In the genomic region with DNA sequence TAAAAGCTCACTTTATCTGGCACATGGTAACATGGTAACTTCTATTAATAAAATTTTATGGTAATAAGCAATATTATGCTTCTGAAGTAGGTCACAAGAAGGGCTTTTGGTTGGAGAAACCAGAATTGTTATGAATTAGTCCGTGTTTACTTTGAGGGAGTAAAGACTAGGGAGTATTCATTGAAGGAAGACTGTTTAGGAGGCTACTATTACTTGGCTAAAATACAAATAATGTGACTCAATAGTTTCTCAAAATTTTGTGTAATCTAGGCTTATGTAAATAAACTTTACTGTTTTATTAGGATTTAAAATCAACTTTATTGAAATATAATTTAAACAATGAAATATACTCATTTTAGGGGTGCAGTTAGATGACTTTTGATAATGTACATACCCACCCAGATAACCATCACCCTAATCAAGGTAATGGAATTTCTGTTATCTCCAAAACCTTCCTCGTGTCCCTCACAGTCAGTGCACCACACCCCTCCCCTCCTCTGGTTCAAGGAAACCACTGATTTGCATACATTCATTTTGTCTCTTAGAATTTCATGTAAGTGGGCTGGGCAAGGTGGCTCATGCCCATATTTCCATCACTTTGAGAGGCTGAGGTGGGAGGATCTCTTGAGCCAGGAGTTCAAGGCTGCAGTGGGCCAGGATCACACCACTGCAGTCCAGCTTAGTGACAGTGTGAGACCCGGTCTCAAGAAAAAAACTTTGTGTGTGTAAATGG, we compare ENCODE assay signal across 15 cellular contexts. TPM values are rescaled to one million over a fixed set of nuclear protein-coding genes. Genes with fewer than 3 reads are reported as not detected.
DNase-seq lines count a peak whose midpoint lies in the region; ATAC-seq, FAIRE-seq and TF ChIP-seq lines count a peak whose summit lies in the region.
"Had no signal": no experiment of that assay in that cellular context is flagged by ENCODE, and none has a peak within 500 bp of the region (broad histone marks: within the 10 kb centered on the region; RNA-seq: fewer than 3 reads in every experiment).

No MANE protein-coding gene starts in this region.

- no peak overlapping the region for H3K4me3 Mint-ChIP-seq in activated CD8-positive, alpha-beta memory T cell treated with anti-CD3 and anti-CD28 coated beads, Interleukin-2, amount 10 ng/mL, durations not matched to agents 7 days and 5 days
- H3K4me3 Mint-ChIP-seq in GM23338, result no peak overlapping the region
- H3K4me3 Mint-ChIP-seq: activated T-cell treated with anti-CD3 and anti-CD28 coated beads, Interleukin-2, amount 50 U/mL, for 72 hours had no signal

- intact Hi-C loops in pancreas (cut with DNase I), result no loop called here
- intact Hi-C loops in gastrocnemius medialis (cut with DNase I; ENCODE audit: low total_unique reads), result no loop called here

- H3K27me3 Mint-ChIP-seq in activated CD8-positive, alpha-beta memory T cell treated with anti-CD3 and anti-CD28 coated beads, Interleukin-2, amount 10 ng/mL, durations not matched to agents 7 days and 5 days, result no peaks in the 10 kb centered on the region
- H3K27me3 Mint-ChIP-seq in GM23338 (ENCODE audit: insufficient read depth, low read depth, poor library complexity), result peaks cover 1% of the 10 kb centered on the region

- H3K9me2 ChIP-seq in Loucy (replicated peaks; ENCODE audit: low read depth, low read length) (no peaks in the 10 kb centered on the region), GM23338 (ENCODE audit: insufficient read depth) (no peaks in the 10 kb centered on the region)

- no peaks in the 10 kb centered on the region for H3K36me3 ChIP-seq in Loucy (ENCODE audit: insufficient read depth, low read length)
- no peaks in the 10 kb centered on the region for H3K36me3 ChIP-seq in pancreas
- no peaks in the 10 kb centered on the region for H3K36me3 ChIP-seq in gastrocnemius medialis
- H3K36me3 ChIP-seq in GM23338 (ENCODE audit: insufficient read depth), result no peaks in the 10 kb centered on the region
- H3K36me3 ChIP-seq: gastroesophageal sphincter, ovary had no signal

- no peak for DNase-seq in activated CD8-positive, alpha-beta memory T cell treated with anti-CD3 and anti-CD28 coated beads, Interleukin-2, amount 10 ng/mL, durations not matched to agents 7 days and 5 days
- DNase-seq in activated CD8-positive, alpha-beta memory T cell treated with anti-CD3 and anti-CD28 coated beads, Interleukin-2, amount 50 U/mL, for 48 hours, result no peak
- DNase-seq in choroid plexus epithelial cell (ENCODE audit: low read depth) (peak; percentile 23), pancreas (no peak), gastrocnemius medialis (no peak), GM23338 (ENCODE audit: low spot score) (no peak)
- DNase-seq: activated T-cell treated with anti-CD3 and anti-CD28 coated beads, Interleukin-2, amount 50 U/mL, for 72 hours; DMS153; MV-4-11; ovary had no signal

- TF ChIP-seq CTCF in Loucy (conservative IDR thresholded peaks at IDR 0.05; ENCODE audit: low read length) (no peak), choroid plexus epithelial cell (conservative IDR thresholded peaks at IDR 0.05; ENCODE audit: low read depth, low read length) (no peak), pancreas (IDR thresholded peaks at IDR 0.05) (no peak), gastrocnemius medialis (IDR thresholded peaks at IDR 0.05 in 4 of 5, conservative IDR thresholded peaks at IDR 0.05 in 1 of 5) (no peak), GM23338 (conservative IDR thresholded peaks at IDR 0.05; ENCODE audit: low read depth in 2 of 2) (no peak)

- peak overlapping the region; percentile 43 for H3K27ac Mint-ChIP-seq in activated CD8-positive, alpha-beta memory T cell treated with anti-CD3 and anti-CD28 coated beads, Interleukin-2, amount 10 ng/mL, durations not matched to agents 7 days and 5 days
- no peak overlapping the region for H3K27ac Mint-ChIP-seq in GM23338
- H3K27ac Mint-ChIP-seq: activated T-cell treated with anti-CD3 and anti-CD28 coated beads, Interleukin-2, amount 50 U/mL, for 72 hours had no signal

- in situ Hi-C loops in gastrocnemius medialis (cut with MboI; ENCODE audit: low sequenced_read_pairs in 4 of 4), result loop anchor here in 1 of 4 donors (10.0 kb wide), 1 partner anchor 78 kb away; no protein-coding TSS in a partner anchor

- H2AFZ ChIP-seq in Loucy (ENCODE audit: low read length) (no peak overlapping the region), GM23338 (no peak overlapping the region)

- peaks cover 15% of the 10 kb centered on the region for H3K4me1 ChIP-seq in Loucy (ENCODE audit: insufficient read depth, low read length, poor library complexity, severe bottlenecking)
- peaks cover 7 to 18% (median 15%) of the 10 kb centered on the region in 3 donors for H3K4me1 ChIP-seq in pancreas
- peaks cover 51 to 60% of the 10 kb centered on the region in 2 donors for H3K4me1 ChIP-seq in gastrocnemius medialis
- 0 out of 2 replicates have a peak, but pooled peaks cover 7% of the 10 kb centered on the region for H3K4me1 ChIP-seq in GM23338 (ENCODE audit: insufficient read depth)

- H3K4me2 ChIP-seq in Loucy (ENCODE audit: low read depth, low read length, poor library complexity, severe bottlenecking) (peak overlapping the region; percentile 35), GM23338 (no peak overlapping the region)

- ATAC-seq in activated CD8-positive, alpha-beta memory T cell treated with anti-CD3 and anti-CD28 coated beads, Interleukin-2, amount 10 ng/mL, durations not matched to agents 7 days and 5 days, result no peak
- ATAC-seq in pancreas, result no peak
- ATAC-seq in gastrocnemius medialis, result no peak
- ATAC-seq in HG02870 (IDR thresholded peaks at IDR 0.05; ENCODE audit: unreplicated experiment), result no peak
- no peak for ATAC-seq in GM23338
- ATAC-seq: activated T-cell treated with anti-CD3 and anti-CD28 coated beads, Interleukin-2, amount 50 U/mL, for 72 hours; gastroesophageal sphincter had no signal

- peak; percentile 45 for FAIRE-seq in pancreas (lab: Jason Lieb, UNC)
- FAIRE-seq: astrocyte had no signal

- H3K9me3 ChIP-seq in Loucy (ENCODE audit: insufficient read depth, low read depth, low read length) (no peaks in the 10 kb centered on the region), pancreas (no peaks in the 10 kb centered on the region), gastrocnemius medialis (no peaks in the 10 kb centered on the region)
- H3K9me3 ChIP-seq: gastroesophageal sphincter, ovary had no signal

- H3K36me3 Mint-ChIP-seq in activated CD8-positive, alpha-beta memory T cell treated with anti-CD3 and anti-CD28 coated beads, Interleukin-2, amount 10 ng/mL, durations not matched to agents 7 days and 5 days, result peaks cover 50% of the 10 kb centered on the region
- peaks cover 11% of the 10 kb centered on the region; the same call in 2 of the 3 replicates for H3K36me3 Mint-ChIP-seq in GM23338 (ENCODE audit: low read depth)

- no peak for TF ChIP-seq POLR2A in gastrocnemius medialis (IDR thresholded peaks at IDR 0.05)

- no peaks in the 10 kb centered on the region for H3K9me3 Mint-ChIP-seq in activated CD8-positive, alpha-beta memory T cell treated with anti-CD3 and anti-CD28 coated beads, Interleukin-2, amount 10 ng/mL, durations not matched to agents 7 days and 5 days (ENCODE audit: low read depth)
- H3K9me3 Mint-ChIP-seq in GM23338, result no peaks in the 10 kb centered on the region
- H3K9me3 Mint-ChIP-seq: activated T-cell treated with anti-CD3 and anti-CD28 coated beads, Interleukin-2, amount 50 U/mL, for 72 hours had no signal

- no peak overlapping the region for H3K27ac ChIP-seq in pancreas
- peak overlapping the region in 1 of 4 donors; percentile 55 for H3K27ac ChIP-seq in gastrocnemius medialis
- H3K27ac ChIP-seq in GM23338 (ENCODE audit: low read depth), result no peak overlapping the region
- H3K27ac ChIP-seq: gastroesophageal sphincter, ovary, skin epidermis had no signal

- H3F3A ChIP-seq in Loucy (ENCODE audit: low read depth), result no peaks in the 10 kb centered on the region
- 0 out of 2 replicates have a peak, but pooled peaks cover 3% of the 10 kb centered on the region for H3F3A ChIP-seq in GM23338 (replicated peaks; ENCODE audit: low read depth)

- CTCF ChIA-PET in activated CD8-positive, alpha-beta memory T cell treated with anti-CD3 and anti-CD28 coated beads, Interleukin-2, amount 10 ng/mL, durations not matched to agents 7 days and 5 days (lab: Charles Lee), result interaction anchor here (0.7 kb wide), 1 partner anchor 53 kb away, joined by 3 read pairs; no protein-coding TSS in a partner anchor

- WGBS in pancreas, 2 donors, result 76 to 78% methylated on average over 3 of the region's 3 CpGs

- H3K27me3 ChIP-seq in Loucy (ENCODE audit: insufficient read depth, low read length, poor library complexity, severe bottlenecking), result no peaks in the 10 kb centered on the region
- H3K27me3 ChIP-seq in pancreas, result no peaks in the 10 kb centered on the region
- no peaks in the 10 kb centered on the region for H3K27me3 ChIP-seq in gastrocnemius medialis
- no peaks in the 10 kb centered on the region for H3K27me3 ChIP-seq in GM23338 (ENCODE audit: insufficient read depth)
- H3K27me3 ChIP-seq: gastroesophageal sphincter, ovary had no signal

- peaks cover 32% of the 10 kb centered on the region for H3K4me1 Mint-ChIP-seq in activated CD8-positive, alpha-beta memory T cell treated with anti-CD3 and anti-CD28 coated beads, Interleukin-2, amount 10 ng/mL, durations not matched to agents 7 days and 5 days
- H3K4me1 Mint-ChIP-seq in GM23338, result peaks cover 5% of the 10 kb centered on the region

- H3K9ac ChIP-seq in Loucy (ENCODE audit: low read depth, low read length, poor library complexity, severe bottlenecking), result no peak overlapping the region

- H3K79me2 ChIP-seq in Loucy (ENCODE audit: insufficient read depth, low read length) (peaks cover 97% of the 10 kb centered on the region), GM23338 (replicated peaks; ENCODE audit: insufficient read depth) (peaks cover 100% of the 10 kb centered on the region)

- peaks cover 62% of the 10 kb centered on the region for H4K20me1 ChIP-seq in Loucy (ENCODE audit: insufficient read depth, low read length, poor library complexity, severe bottlenecking)
- H4K20me1 ChIP-seq in GM23338 (replicated peaks; ENCODE audit: insufficient read depth), result peaks cover 39% of the 10 kb centered on the region

- no peak overlapping the region for H3K4me3 ChIP-seq in Loucy (ENCODE audit: low read length, poor library complexity, severe bottlenecking)
- H3K4me3 ChIP-seq in choroid plexus epithelial cell (ENCODE audit: low read depth, low read length), result no peak overlapping the region
- no peak overlapping the region for H3K4me3 ChIP-seq in pancreas
- no peak overlapping the region for H3K4me3 ChIP-seq in gastrocnemius medialis
- no peak overlapping the region for H3K4me3 ChIP-seq in GM23338
- H3K4me3 ChIP-seq: gastroesophageal sphincter, ovary, skin epidermis had no signal

RNA-seq across cellular contexts. Expression of a gene that starts 15.6 kb away (rescaled TPM):
- total RNA-seq in activated CD8-positive, alpha-beta memory T cell treated with anti-CD3 and anti-CD28 coated beads, Interleukin-2, amount 10 ng/mL, durations not matched to agents 7 days and 5 days, result 10 to 100 TPM; 63.5 to 83.3 TPM
- total RNA-seq in pancreas (10 to 100 TPM; 19.2 to 27.5 (median 24.6) TPM), gastrocnemius medialis (10 to 100 TPM; 18.9 to 47.4 (median 25.1) TPM)
- polyA plus RNA-seq in pancreas (10 to 100 TPM; 10.4 to 21.6 TPM), GM23338 (2016; fragmentation: Nextera tagmentation; extraction: Ambion mirVana) (11.4 and 11.7 TPM in 2 replicates)
- total RNA-seq in GM23338 (2014; rRNA removed; shearing (Covaris generic)), result 36.2 and 36.3 TPM in 2 replicates
